In the genomic region with DNA sequence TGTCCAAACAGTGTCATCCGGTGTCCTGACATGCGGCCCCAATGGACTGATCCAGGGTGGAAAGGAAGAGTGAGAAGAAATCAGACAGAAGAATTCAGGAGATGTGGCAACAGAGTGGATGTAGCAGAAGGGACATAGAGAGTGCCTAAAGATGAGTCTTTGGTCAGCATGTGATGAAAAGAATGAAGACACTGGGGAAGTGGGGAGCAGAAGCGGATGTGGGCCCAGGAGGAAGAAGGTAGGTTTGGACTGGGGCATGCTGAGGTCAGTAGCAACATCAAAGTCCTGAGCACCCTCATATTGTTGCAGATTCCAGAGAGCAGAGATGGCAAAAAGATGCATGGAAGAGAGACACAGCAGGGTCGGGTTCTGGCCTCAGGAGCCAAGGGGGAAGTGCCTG, we compare ENCODE assay signal across 30 cellular contexts.
DNase-seq lines count a peak whose midpoint lies in the region; ATAC-seq, FAIRE-seq and TF ChIP-seq lines count a peak whose summit lies in the region.
"Had no signal": no experiment of that assay in that cellular context is flagged by ENCODE, and none has a peak within 500 bp of the region (broad histone marks: within the 10 kb centered on the region; RNA-seq: fewer than 3 reads in every experiment).

No MANE protein-coding gene starts in this region.

- peaks cover 3% of the 10 kb centered on the region for H3F3A ChIP-seq in PC-3 (ENCODE audit: low read length, unreplicated experiment)

- no peaks in the 10 kb centered on the region for H3K27me3 ChIP-seq in PC-3 (ENCODE audit: low read length)
- no peaks in the 10 kb centered on the region for H3K27me3 ChIP-seq in psoas muscle (ENCODE audit: insufficient read depth in 3 of 3, low read length in 2 of 3)
- H3K27me3 ChIP-seq: BLaER1, pancreas, right lobe of liver, testis had no signal

- intact Hi-C loops in PC-3 (cut with micrococcal nuclease) (no loop called here), kidney (cut with DNase I) (no loop called here), psoas muscle (cut with DNase I) (no loop called here)

- BruUV-seq in PC-3 (replicated peaks; lab: Mats Ljungman, UMichigan): no TSS peak

- H3K9me3 ChIP-seq in PC-3 (ENCODE audit: low read length): no peaks in the 10 kb centered on the region
- no peaks in the 10 kb centered on the region for H3K9me3 ChIP-seq in kidney (ENCODE audit: control insufficient read depth in 1 of 2, low read length in 2 of 2)
- H3K9me3 ChIP-seq in psoas muscle: no peaks in the 10 kb centered on the region
- H3K9me3 ChIP-seq: BLaER1, heart left ventricle, pancreas, right lobe of liver, testis had no signal

- no peak for ATAC-seq in PC-3
- ATAC-seq in psoas muscle: no peak
- ATAC-seq: activated naive CD4-positive, alpha-beta T cell treated with anti-CD3 and anti-CD28 coated beads, Interleukin-2, amount 50 U/mL, for 72 hours; activated T-helper 17 cell treated with anti-CD3 and anti-CD28 coated beads, Interleukin-2, amount 50 U/mL, for 72 hours; HCT116; natural killer cell treated with Interleukin-12 subunit alpha and Interleukin-12 subunit beta and Interleukin-15 and Interleukin-18, amount 100 ng/mL, for 72 hours had no signal

- no peak overlapping the region for H3K4me3 ChIP-seq in PC-3 (ENCODE audit: low read length)
- H3K4me3 ChIP-seq in kidney (ENCODE audit: low read length in 2 of 2): no peak overlapping the region
- no peak overlapping the region for H3K4me3 ChIP-seq in psoas muscle
- H3K4me3 ChIP-seq: BLaER1, heart left ventricle, pancreas, right lobe of liver, testis had no signal

- H3K79me2 ChIP-seq in PC-3 (ENCODE audit: low read length): no peaks in the 10 kb centered on the region

- H4K20me1 ChIP-seq in PC-3 (ENCODE audit: low read length): no peaks in the 10 kb centered on the region
- H4K20me1 ChIP-seq: BLaER1 had no signal

- FAIRE-seq in kidney (lab: Jason Lieb, UNC): no peak
- FAIRE-seq: GM19239, pancreas had no signal

- POLR2A ChIA-PET in PC-3 (lab: Charles Lee; ENCODE audit: unreplicated experiment): no interaction called here

- H3K4me1 ChIP-seq in PC-3 (ENCODE audit: insufficient read depth, low read length) (peaks cover 48% of the 10 kb centered on the region), kidney (ENCODE audit: control insufficient read depth in 1 of 2, insufficient read depth in 1 of 2, low read depth in 1 of 2, low read length in 2 of 2) (peaks cover 2% of the 10 kb centered on the region in 2 donors), psoas muscle (peaks cover 4% of the 10 kb centered on the region)
- H3K4me1 ChIP-seq: testis had no signal

- in situ Hi-C loops in GM13976 (cut with MboI; ENCODE audit: low sequenced_read_pairs, unreplicated experiment): no loop called here

- H2AFZ ChIP-seq in PC-3 (ENCODE audit: low read length): no peak overlapping the region

- DNase-seq in Ammon's horn (ENCODE audit: low spot score): peak; percentile 50
- DNase-seq in ELR (ENCODE audit: low read depth): peak; percentile 22
- no peak for DNase-seq in PC-3
- peak; percentile 16 for DNase-seq in globus pallidus (ENCODE audit: low spot score)
- no peak for DNase-seq in GM13976 (ENCODE audit: low spot score)
- no peak for DNase-seq in kidney
- DNase-seq in RKO (ENCODE audit: low spot score): no peak
- DNase-seq in psoas muscle: no peak
- DNase-seq: activated B cell treated with CpG ODN at 0.5 μM for 24 hours; activated CD4-positive, alpha-beta T cell treated with anti-CD3 and anti-CD28 coated beads, Interleukin-2, amount 50 U/mL, for 4 hours; activated CD8-positive, alpha-beta memory T cell treated with anti-CD3 and anti-CD28 coated beads, Interleukin-2, amount 50 U/mL, for 48 hours; central memory CD4-positive, alpha-beta T cell; dorsolateral prefrontal cortex; heart left ventricle; midbrain; NCI-H1436 treated with DMSO at 0.1 percent for 48 hours; NCI-H2107; pancreas; right lobe of liver; RPMI8226; stimulated activated CD4-positive, alpha-beta T cell treated with anti-CD3 and anti-CD28 coated beads, Interleukin-4, amount 100 ng/mL, for 4 hours; stimulated activated naive CD4-positive, alpha-beta T cell; SW 1271; testis had no signal

- H3K9ac ChIP-seq in PC-3 (ENCODE audit: low read length): peak overlapping the region; percentile 87
- no peak overlapping the region for H3K9ac ChIP-seq in kidney (ENCODE audit: low read length in 2 of 2)
- H3K9ac ChIP-seq: BLaER1 had no signal

- CTCF ChIA-PET in PC-3 (lab: Charles Lee): no interaction called here

- H3K4me2 ChIP-seq in PC-3 (ENCODE audit: low read length): peak overlapping the region; percentile 53; the same call in 1 of the 2 replicates
- H3K4me2 ChIP-seq: BLaER1 had no signal

- peak overlapping the region; percentile 99 for H3K27ac ChIP-seq in PC-3 (ENCODE audit: low read length)
- no peak overlapping the region for H3K27ac ChIP-seq in kidney (ENCODE audit: low read depth in 2 of 2, low read length in 2 of 2)
- H3K27ac ChIP-seq in psoas muscle: no peak overlapping the region
- H3K27ac ChIP-seq: BLaER1, dorsolateral prefrontal cortex, heart left ventricle, pancreas, right lobe of liver, testis had no signal

- WGBS in psoas muscle, 3 donors: 94 to 99% (median 96%) methylated on average over 4 of the region's 4 CpGs

- no peaks in the 10 kb centered on the region for H3K36me3 ChIP-seq in PC-3 (ENCODE audit: low read depth, low read length)
- H3K36me3 ChIP-seq in kidney (ENCODE audit: control insufficient read depth in 1 of 2, insufficient read depth in 2 of 2, low read length in 2 of 2): no peaks in the 10 kb centered on the region
- H3K36me3 ChIP-seq in psoas muscle (ENCODE audit: insufficient read depth in 1 of 2, low read depth in 1 of 2): no peaks in the 10 kb centered on the region
- H3K36me3 ChIP-seq: BLaER1, pancreas, right lobe of liver had no signal

- TF ChIP-seq CTCF in PC-3 (conservative IDR thresholded peaks at IDR 0.05; ENCODE audit: low read depth, low read length) (no peak), GM13976 (IDR thresholded peaks at IDR 0.05; ENCODE audit: borderline replicate concordance, control extremely low read depth, extremely low read depth, insufficient read depth, missing control alignments) (no peak), kidney (IDR thresholded peaks at IDR 0.05; ENCODE audit: borderline replicate concordance, extremely low read depth, insufficient read depth) (no peak), psoas muscle (IDR thresholded peaks at IDR 0.05) (no peak)

- H3K9me2 ChIP-seq in PC-3 (replicated peaks; ENCODE audit: low read length): no peaks in the 10 kb centered on the region

Comparison
In these comparisons a context has a peak if more than half of its experiments do, and no peak if none do; other contexts are left out.
1. DNase-seq: peak in Ammon's horn (single experiment), ELR (single experiment) and globus pallidus (single experiment); none in PC-3 (single experiment), GM13976 (single experiment), kidney (single experiment), RKO (single experiment) and psoas muscle (0 of 2).